Comparison of ENCODE assay signal across 33 cellular contexts in the genomic region with DNA sequence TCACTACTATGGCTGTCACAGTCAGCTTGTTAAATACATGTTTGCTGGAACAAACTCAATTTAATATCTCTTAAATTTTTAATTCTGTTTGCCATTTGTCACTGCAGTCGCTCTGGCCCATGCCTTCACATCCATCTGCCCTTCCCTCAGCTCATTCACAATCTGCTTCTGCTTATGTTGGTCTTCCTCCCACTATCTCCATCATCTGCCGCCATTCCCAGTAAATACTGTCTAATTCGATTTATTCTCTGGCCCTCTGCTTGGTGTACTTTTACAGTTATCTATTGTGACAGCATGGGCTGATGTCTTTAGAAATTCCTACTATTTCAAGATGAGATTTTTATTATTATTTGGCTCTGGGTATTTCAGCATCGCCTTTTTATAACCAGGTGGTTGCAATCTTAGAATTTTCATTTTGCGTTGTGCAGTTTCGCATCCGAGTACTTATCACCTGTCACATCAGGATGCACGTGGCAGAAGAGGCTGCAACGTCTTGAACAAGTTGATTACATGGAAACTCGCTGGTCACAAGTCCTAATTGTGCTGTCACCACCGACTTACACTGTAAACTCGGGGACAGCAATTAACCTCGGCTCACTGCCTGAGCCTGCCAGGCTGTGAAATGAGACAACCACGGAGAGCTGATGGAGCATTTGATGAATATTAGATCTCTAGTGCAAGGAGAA.
"Had no signal": no experiment of that assay in that cellular context is flagged by ENCODE, and none has a peak within 500 bp of the region (broad histone marks: within the 10 kb centered on the region; RNA-seq: fewer than 3 reads in every experiment).

No MANE protein-coding gene starts in this region.

- H3K4me3 ChIP-seq: breast epithelium, left lung, lower lobe of right lung, mucosa of descending colon, ovary, prostate gland, sigmoid colon, uterus had no signal

- H3K4me3 Mint-ChIP-seq: activated CD4-positive, alpha-beta memory T cell treated with anti-CD3 and anti-CD28 coated beads, Interleukin-2, amount 10 ng/mL, durations not matched to agents 7 days and 5 days; activated CD4-positive, alpha-beta T cell treated with anti-CD3 and anti-CD28 coated beads, Interleukin-2, amount 10 ng/mL, durations not matched to agents 24 days and 14 days; activated naive CD4-positive, alpha-beta T cell treated with anti-CD3 and anti-CD28 coated beads, Interleukin-2, amount 10 ng/mL, durations not matched to agents 7 days and 5 days; activated naive CD8-positive, alpha-beta T cell treated with anti-CD3 and anti-CD28 coated beads, Interleukin-2, amount 50 U/mL, for 24 hours; activated T-cell treated with anti-CD3 and anti-CD28 coated beads, Interleukin-2, amount 50 U/mL, for 24 hours; dendritic cell treated with granulocyte-macrophage colony-stimulating factor and Interleukin-4, amounts not matched to agents 40 ng/mL and 50 ng/mL, for 4 days; endodermal cell; immature natural killer cell; natural killer cell treated with Interleukin-12 subunit alpha and Interleukin-12 subunit beta and Interleukin-15 and Interleukin-18, amount 100 ng/mL, for 72 hours; stimulated activated memory B cell treated with anti-CD40 and anti-IgM and Interleukin-4, amounts not matched to agents 10 μg/mL and 1 μg/mL and 100 μg/mL, for 72 hours; stimulated activated naive CD8-positive, alpha-beta T cell treated with anti-CD3 and anti-CD28 coated beads, Interleukin-15, amount 100 ng/mL, for 72 hours; type B pancreatic cell had no signal

- H3K4me1 ChIP-seq: breast epithelium, left lung, lower lobe of right lung, prostate gland, uterus had no signal

- ATAC-seq: activated naive CD8-positive, alpha-beta T cell treated with anti-CD3 and anti-CD28 coated beads, Interleukin-2, amount 50 U/mL, for 24 hours; esophagus mucosa; left lung; lower lobe of right lung; mucosa of descending colon; natural killer cell treated with Interleukin-12 subunit alpha and Interleukin-12 subunit beta and Interleukin-15 and Interleukin-18, amount 100 ng/mL, for 72 hours; stimulated activated memory B cell treated with anti-CD40 and anti-IgM and Interleukin-4, amounts not matched to agents 10 μg/mL and 1 μg/mL and 100 μg/mL, for 72 hours; stimulated activated naive CD8-positive, alpha-beta T cell treated with anti-CD3 and anti-CD28 coated beads, Interleukin-15, amount 100 ng/mL, for 72 hours had no signal

- DNase-seq: activated CD4-positive, alpha-beta memory T cell treated with anti-CD3 and anti-CD28 coated beads, Interleukin-2, amount 10 ng/mL, durations not matched to agents 7 days and 5 days; activated CD4-positive, alpha-beta T cell treated with anti-CD3 and anti-CD28 coated beads, Interleukin-2, amount 10 ng/mL, durations not matched to agents 24 days and 14 days; activated CD4-positive, CD25-positive, alpha-beta regulatory T cell treated with anti-CD3 and anti-CD28 coated beads, Interleukin-2, amount 50 U/mL, for 72 hours; activated CD8-positive, alpha-beta memory T cell treated with anti-CD3 and anti-CD28 coated beads, Interleukin-2, amount 50 U/mL, for 48 hours; activated gamma-delta T cell; activated naive CD4-positive, alpha-beta T cell treated with anti-CD3 and anti-CD28 coated beads, Interleukin-2, amount 10 ng/mL, durations not matched to agents 7 days and 5 days; activated naive CD8-positive, alpha-beta T cell treated with anti-CD3 and anti-CD28 coated beads, Interleukin-2, amount 50 U/mL, for 24 hours; activated T-cell treated with anti-CD3 and anti-CD28 coated beads, Interleukin-2, amount 50 U/mL, for 24 hours; central memory CD4-positive, alpha-beta T cell; endodermal cell; foreskin fibroblast; hippocampal formation; immature natural killer cell; left lung; lower lobe of right lung; mesenchymal stem cell; mucosa of descending colon; ovary; sigmoid colon; small intestine; stimulated activated CD4-positive, alpha-beta T cell treated with anti-CD3 and anti-CD28 coated beads, Interleukin-4, amount 100 ng/mL, for 4 hours; stimulated activated CD8-positive, alpha-beta memory T cell treated with anti-CD3 and anti-CD28 coated beads, Interleukin-4, amount 100 ng/mL, for 48 hours; stimulated activated naive CD8-positive, alpha-beta T cell treated with anti-CD3 and anti-CD28 coated beads, Interleukin-15, amount 100 ng/mL, for 72 hours; substantia nigra; uterus had no signal

- H3K4me1 Mint-ChIP-seq: activated CD4-positive, alpha-beta memory T cell treated with anti-CD3 and anti-CD28 coated beads, Interleukin-2, amount 10 ng/mL, durations not matched to agents 7 days and 5 days; activated CD4-positive, alpha-beta T cell treated with anti-CD3 and anti-CD28 coated beads, Interleukin-2, amount 10 ng/mL, durations not matched to agents 24 days and 14 days; activated naive CD4-positive, alpha-beta T cell treated with anti-CD3 and anti-CD28 coated beads, Interleukin-2, amount 10 ng/mL, durations not matched to agents 7 days and 5 days; activated naive CD8-positive, alpha-beta T cell treated with anti-CD3 and anti-CD28 coated beads, Interleukin-2, amount 50 U/mL, for 24 hours; endodermal cell; immature natural killer cell; stimulated activated memory B cell treated with anti-CD40 and anti-IgM and Interleukin-4, amounts not matched to agents 10 μg/mL and 1 μg/mL and 100 μg/mL, for 72 hours; stimulated activated naive CD8-positive, alpha-beta T cell treated with anti-CD3 and anti-CD28 coated beads, Interleukin-15, amount 100 ng/mL, for 72 hours had no signal

- H3K9me3 ChIP-seq: breast epithelium, left lung, lower lobe of right lung, mucosa of descending colon, neutrophil, ovary, prostate gland, sigmoid colon, uterus had no signal

- H3K27ac Mint-ChIP-seq: activated CD4-positive, alpha-beta memory T cell treated with anti-CD3 and anti-CD28 coated beads, Interleukin-2, amount 10 ng/mL, durations not matched to agents 7 days and 5 days; activated CD4-positive, alpha-beta T cell treated with anti-CD3 and anti-CD28 coated beads, Interleukin-2, amount 10 ng/mL, durations not matched to agents 24 days and 14 days; activated naive CD4-positive, alpha-beta T cell treated with anti-CD3 and anti-CD28 coated beads, Interleukin-2, amount 10 ng/mL, durations not matched to agents 7 days and 5 days; activated naive CD8-positive, alpha-beta T cell treated with anti-CD3 and anti-CD28 coated beads, Interleukin-2, amount 50 U/mL, for 24 hours; activated T-cell treated with anti-CD3 and anti-CD28 coated beads, Interleukin-2, amount 50 U/mL, for 24 hours; dendritic cell treated with granulocyte-macrophage colony-stimulating factor and Interleukin-4, amounts not matched to agents 40 ng/mL and 50 ng/mL, for 4 days; endodermal cell; immature natural killer cell; natural killer cell treated with Interleukin-12 subunit alpha and Interleukin-12 subunit beta and Interleukin-15 and Interleukin-18, amount 100 ng/mL, for 72 hours; stimulated activated memory B cell treated with anti-CD40 and anti-IgM and Interleukin-4, amounts not matched to agents 10 μg/mL and 1 μg/mL and 100 μg/mL, for 72 hours; stimulated activated naive CD8-positive, alpha-beta T cell treated with anti-CD3 and anti-CD28 coated beads, Interleukin-15, amount 100 ng/mL, for 72 hours; type B pancreatic cell had no signal

- H3K27me3 ChIP-seq: breast epithelium, left lung, neutrophil, ovary, sigmoid colon, uterus had no signal

- H3K9me3 Mint-ChIP-seq: activated CD4-positive, alpha-beta memory T cell treated with anti-CD3 and anti-CD28 coated beads, Interleukin-2, amount 10 ng/mL, durations not matched to agents 7 days and 5 days; activated CD4-positive, alpha-beta T cell treated with anti-CD3 and anti-CD28 coated beads, Interleukin-2, amount 10 ng/mL, durations not matched to agents 24 days and 14 days; activated naive CD4-positive, alpha-beta T cell treated with anti-CD3 and anti-CD28 coated beads, Interleukin-2, amount 10 ng/mL, durations not matched to agents 7 days and 5 days; activated T-cell treated with anti-CD3 and anti-CD28 coated beads, Interleukin-2, amount 50 U/mL, for 24 hours; stimulated activated memory B cell treated with anti-CD40 and anti-IgM and Interleukin-4, amounts not matched to agents 10 μg/mL and 1 μg/mL and 100 μg/mL, for 72 hours; type B pancreatic cell had no signal

- H3K36me3 ChIP-seq: breast epithelium, left lung, lower lobe of right lung, neutrophil, ovary, prostate gland, sigmoid colon, uterus had no signal

- H3K27me3 Mint-ChIP-seq: activated CD4-positive, alpha-beta memory T cell treated with anti-CD3 and anti-CD28 coated beads, Interleukin-2, amount 10 ng/mL, durations not matched to agents 7 days and 5 days; activated CD4-positive, alpha-beta T cell treated with anti-CD3 and anti-CD28 coated beads, Interleukin-2, amount 10 ng/mL, durations not matched to agents 24 days and 14 days; activated naive CD4-positive, alpha-beta T cell treated with anti-CD3 and anti-CD28 coated beads, Interleukin-2, amount 10 ng/mL, durations not matched to agents 7 days and 5 days; activated naive CD8-positive, alpha-beta T cell treated with anti-CD3 and anti-CD28 coated beads, Interleukin-2, amount 50 U/mL, for 24 hours; activated T-cell treated with anti-CD3 and anti-CD28 coated beads, Interleukin-2, amount 50 U/mL, for 24 hours; dendritic cell treated with granulocyte-macrophage colony-stimulating factor and Interleukin-4, amounts not matched to agents 40 ng/mL and 50 ng/mL, for 4 days; natural killer cell treated with Interleukin-12 subunit alpha and Interleukin-12 subunit beta and Interleukin-15 and Interleukin-18, amount 100 ng/mL, for 72 hours; stimulated activated naive CD8-positive, alpha-beta T cell treated with anti-CD3 and anti-CD28 coated beads, Interleukin-15, amount 100 ng/mL, for 72 hours; type B pancreatic cell had no signal

- H3K36me3 Mint-ChIP-seq: activated naive CD4-positive, alpha-beta T cell treated with anti-CD3 and anti-CD28 coated beads, Interleukin-2, amount 10 ng/mL, durations not matched to agents 7 days and 5 days; natural killer cell treated with Interleukin-12 subunit alpha and Interleukin-12 subunit beta and Interleukin-15 and Interleukin-18, amount 100 ng/mL, for 72 hours; stimulated activated memory B cell treated with anti-CD40 and anti-IgM and Interleukin-4, amounts not matched to agents 10 μg/mL and 1 μg/mL and 100 μg/mL, for 72 hours; type B pancreatic cell had no signal

- H3K27ac ChIP-seq: breast epithelium, left lung, lower lobe of right lung, neutrophil, ovary, prostate gland, sigmoid colon, uterus had no signal
